ENCODE assay signal across 1 cellular context in the genomic region with DNA sequence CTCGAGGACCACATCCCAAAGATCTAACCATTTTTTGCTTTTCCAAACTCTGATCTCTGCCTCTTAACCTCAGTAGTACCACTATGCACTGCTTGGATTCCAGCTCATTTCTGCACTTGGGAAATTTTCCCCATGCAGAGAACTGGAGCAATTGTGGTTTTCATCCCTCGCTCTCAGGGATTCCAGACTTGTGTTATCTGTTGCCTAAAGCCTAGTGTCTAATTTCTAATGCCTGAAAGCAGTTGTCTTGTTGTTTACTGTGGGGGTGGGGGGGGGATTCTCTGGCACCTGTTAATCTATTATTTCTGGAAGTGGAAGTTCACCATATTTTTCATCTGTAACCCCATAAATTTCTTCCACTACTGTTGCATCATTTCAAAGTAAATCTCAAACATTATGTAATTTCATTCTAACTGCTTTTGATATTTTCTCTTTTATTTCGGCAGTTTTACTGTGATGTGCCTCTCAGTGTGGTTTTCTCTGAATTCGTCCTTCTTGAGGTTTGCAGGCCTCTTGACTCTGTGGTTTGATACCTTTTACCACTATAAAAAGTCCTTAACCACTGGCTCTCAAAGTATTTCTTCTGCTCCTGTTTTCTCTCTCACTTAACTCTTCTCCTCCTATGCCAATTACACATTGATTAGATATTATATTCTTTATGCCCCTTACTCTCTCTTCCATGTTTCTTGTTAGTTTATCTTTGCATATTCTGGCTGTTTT.
TF ChIP-seq lines count a peak whose summit lies in the region.

No MANE protein-coding gene starts in this region.

TF ChIP-seq in A549, 52 proteins besides CTCF, POLR2A, EP300 and RAD21 (continued from another document):
- TF ChIP-seq, protein P1, sequence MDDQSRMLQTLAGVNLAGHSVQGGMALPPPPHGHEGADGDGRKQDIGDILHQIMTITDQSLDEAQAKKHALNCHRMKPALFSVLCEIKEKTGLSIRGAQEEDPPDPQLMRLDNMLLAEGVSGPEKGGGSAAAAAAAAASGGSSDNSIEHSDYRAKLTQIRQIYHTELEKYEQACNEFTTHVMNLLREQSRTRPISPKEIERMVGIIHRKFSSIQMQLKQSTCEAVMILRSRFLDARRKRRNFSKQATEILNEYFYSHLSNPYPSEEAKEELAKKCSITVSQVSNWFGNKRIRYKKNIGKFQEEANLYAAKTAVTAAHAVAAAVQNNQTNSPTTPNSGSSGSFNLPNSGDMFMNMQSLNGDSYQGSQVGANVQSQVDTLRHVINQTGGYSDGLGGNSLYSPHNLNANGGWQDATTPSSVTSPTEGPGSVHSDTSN (IDR thresholded peaks at IDR 0.05): no peak
